ENCODE assay signal across 10 cellular contexts in genomic region chr6:3355011-3355357, GRCh38.
DNase-seq lines count a peak whose midpoint lies in the region; ATAC-seq and TF ChIP-seq lines count a peak whose summit lies in the region.
"Had no signal": no experiment of that assay in that cellular context is flagged by ENCODE, and none has a peak within 500 bp of the region (broad histone marks: within the 10 kb centered on the region; RNA-seq: fewer than 3 reads in every experiment).

No MANE protein-coding gene starts in this region.

- ATAC-seq in WTC11 (no peak), GM21723 (IDR thresholded peaks at IDR 0.05; ENCODE audit: unreplicated experiment) (no peak), GM21576 (IDR thresholded peaks at IDR 0.05; ENCODE audit: unreplicated experiment) (no peak)
- no peak for ATAC-seq in stimulated activated memory B cell treated with anti-CD40 and anti-IgM and Interleukin-4, amounts not matched to agents 10 μg/mL and 1 μg/mL and 100 μg/mL, for 72 hours

- no peaks in the 10 kb centered on the region for H3K9me3 Mint-ChIP-seq in WTC11
- no peaks in the 10 kb centered on the region for H3K9me3 Mint-ChIP-seq in stimulated activated memory B cell treated with anti-CD40 and anti-IgM and Interleukin-4, amounts not matched to agents 10 μg/mL and 1 μg/mL and 100 μg/mL, for 72 hours
- H3K9me3 Mint-ChIP-seq: activated T-cell treated with anti-CD3 and anti-CD28 coated beads, Interleukin-2, amount 50 U/mL, for 24 hours had no signal

- TF ChIP-seq RAD21 in liver (IDR thresholded peaks at IDR 0.05) = no peak

- no peaks in the 10 kb centered on the region; the same call in 1 of the 2 replicates for H3K36me3 Mint-ChIP-seq in WTC11
- no peaks in the 10 kb centered on the region for H3K36me3 Mint-ChIP-seq in stimulated activated memory B cell treated with anti-CD40 and anti-IgM and Interleukin-4, amounts not matched to agents 10 μg/mL and 1 μg/mL and 100 μg/mL, for 72 hours

- H3K27ac ChIP-seq in HEK293 (ENCODE audit: extremely low read depth, low read depth, low read length) = no peak overlapping the region
- peak overlapping the region; percentile 86 to 91 for H3K27ac ChIP-seq in liver (ENCODE audit: low read depth in 1 of 2, low read length in 2 of 2)

- no peak for TF ChIP-seq CTCF in HEK293 (tag by site-specific recombination; IDR thresholded peaks at IDR 0.05)
- TF ChIP-seq CTCF in WTC11 (IDR thresholded peaks at IDR 0.05) = no peak
- no peak for TF ChIP-seq CTCF in liver (IDR thresholded peaks at IDR 0.05; ENCODE audit: low read depth, low read length, missing input control)

- H3K4me1 Mint-ChIP-seq in WTC11 = peaks cover 89% of the 10 kb centered on the region
- peaks cover 35% of the 10 kb centered on the region for H3K4me1 Mint-ChIP-seq in stimulated activated memory B cell treated with anti-CD40 and anti-IgM and Interleukin-4, amounts not matched to agents 10 μg/mL and 1 μg/mL and 100 μg/mL, for 72 hours

- H3K27me3 ChIP-seq in liver (ENCODE audit: control insufficient read depth in 4 of 4, insufficient read depth in 4 of 4, low read length in 3 of 4) = no peaks in the 10 kb centered on the region

- CTCF ChIA-PET in HEK293 (lab: Yijun Ruan, JAX) = no interaction called here
- CTCF ChIA-PET in WTC11 (lab: Charles Lee) = interaction anchor here (1.0 to 2.3 kb wide), 2 partner anchors 25 to 73 kb away, joined by 3 to 8 read pairs; no protein-coding TSS in a partner anchor

- no peak for DNase-seq in WTC11 (ENCODE audit: low spot score)
- no peak for DNase-seq in NCI-H1930 (lab: John Stamatoyannopoulos, UW)
- DNase-seq in GF-D8 (lab: John Stamatoyannopoulos, UW) = no peak
- DNase-seq: activated T-cell treated with anti-CD3 and anti-CD28 coated beads, Interleukin-2, amount 50 U/mL, for 24 hours; GOT3 had no signal

- H3K9ac ChIP-seq in liver (ENCODE audit: low read depth in 1 of 2, low read length in 2 of 2) = peak overlapping the region in 1 of 2 donors; percentile 69

- H3K36me3 ChIP-seq in HEK293 (ENCODE audit: control insufficient read depth in 2 of 2, insufficient read depth in 1 of 2, low read length in 2 of 2) (no peaks in the 10 kb centered on the region), liver (ENCODE audit: control insufficient read depth in 4 of 4, insufficient read depth in 3 of 4, low read depth in 1 of 4, low read length in 3 of 4) (no peaks in the 10 kb centered on the region)

- WGBS in liver = 72% methylated on average over 4 of the region's 4 CpGs

- H3K27ac Mint-ChIP-seq in WTC11 = peak overlapping the region; percentile 51; the same call in 1 of the 2 replicates
- H3K27ac Mint-ChIP-seq in stimulated activated memory B cell treated with anti-CD40 and anti-IgM and Interleukin-4, amounts not matched to agents 10 μg/mL and 1 μg/mL and 100 μg/mL, for 72 hours = peak overlapping the region; percentile 84

- POLR2A ChIA-PET in HEK293 (lab: Yijun Ruan, JAX) (no interaction called here), WTC11 (lab: Charles Lee) (interaction anchor here (0.6 kb wide), 1 partner anchor 534 kb away, joined by 3 read pairs; no protein-coding TSS in a partner anchor)

- H3K9me3 ChIP-seq in HEK293 (ENCODE audit: control insufficient read depth, insufficient read depth, low read depth, low read length) (no peaks in the 10 kb centered on the region), liver (ENCODE audit: control insufficient read depth in 4 of 4, low read length in 3 of 4) (no peaks in the 10 kb centered on the region)

- no peak overlapping the region for H3K4me3 Mint-ChIP-seq in WTC11
- H3K4me3 Mint-ChIP-seq in stimulated activated memory B cell treated with anti-CD40 and anti-IgM and Interleukin-4, amounts not matched to agents 10 μg/mL and 1 μg/mL and 100 μg/mL, for 72 hours = no peak overlapping the region

- H3K27me3 Mint-ChIP-seq in WTC11 (ENCODE audit: low read depth) = no peaks in the 10 kb centered on the region
- no peaks in the 10 kb centered on the region for H3K27me3 Mint-ChIP-seq in stimulated activated memory B cell treated with anti-CD40 and anti-IgM and Interleukin-4, amounts not matched to agents 10 μg/mL and 1 μg/mL and 100 μg/mL, for 72 hours
- H3K27me3 Mint-ChIP-seq: activated T-cell treated with anti-CD3 and anti-CD28 coated beads, Interleukin-2, amount 50 U/mL, for 24 hours had no signal

- H3K4me3 ChIP-seq in HEK293 (ENCODE audit: low read depth, low read length) = no peak overlapping the region
- no peak overlapping the region for H3K4me3 ChIP-seq in liver (ENCODE audit: low read depth in 1 of 3, low read length in 3 of 3)

- H3K4me1 ChIP-seq in HEK293 (ENCODE audit: control insufficient read depth, insufficient read depth, low read length) = peaks cover 32% of the 10 kb centered on the region
- H3K4me1 ChIP-seq in liver (ENCODE audit: control insufficient read depth in 4 of 4, insufficient read depth in 4 of 4, low read length in 3 of 4) = peaks cover 6 to 54% (median 36%) of the 10 kb centered on the region in 4 donors

TF ChIP-seq in HEK293, 187 proteins besides CTCF, POLR2A, EP300 and RAD21 (continues in another document):
- TF ChIP-seq YY2 (tag by site-specific recombination; IDR thresholded peaks at IDR 0.05) = no peak
- no peak for TF ChIP-seq ZNF302 (tag by site-specific recombination; IDR thresholded peaks at IDR 0.05; ENCODE audit: low read depth)
- TF ChIP-seq ZNF785 (tag by site-specific recombination; IDR thresholded peaks at IDR 0.05) = no peak

TF ChIP-seq in WTC11, 78 proteins besides CTCF, POLR2A, EP300 and RAD21 (continues in another document):
- TF ChIP-seq ZNF281 (CRISPR knock-in tag; IDR thresholded peaks at IDR 0.05) = no peak

TF ChIP-seq in liver, 16 proteins besides CTCF, POLR2A, EP300 and RAD21:
- no peak for TF ChIP-seq SP1 (IDR thresholded peaks at IDR 0.05)
- TF ChIP-seq EGR1 (IDR thresholded peaks at IDR 0.05; ENCODE audit: low read depth in 2 of 2) = no peak
- no peak for TF ChIP-seq TAF1 (conservative IDR thresholded peaks at IDR 0.05)
- TF ChIP-seq ZBTB33 (IDR thresholded peaks at IDR 0.05) = no peak
- no peak for TF ChIP-seq MAX (IDR thresholded peaks at IDR 0.05)
- TF ChIP-seq JUND (IDR thresholded peaks at IDR 0.05) = no peak
- no peak for TF ChIP-seq FOXA2 (IDR thresholded peaks at IDR 0.05)
- TF ChIP-seq FOXA1 (IDR thresholded peaks at IDR 0.05) = no peak
